Comparison of ENCODE assay signal across 9 cellular contexts in genomic region chr6:32473378-32474348, GRCh38. TPM values are rescaled to one million over a fixed set of nuclear protein-coding genes. Genes with fewer than 3 reads are reported as not detected.
DNase-seq lines count a peak whose midpoint lies in the region; ATAC-seq and TF ChIP-seq lines count a peak whose summit lies in the region.
"Not testable (repeated sequence)": the region's sequence is repeated elsewhere in the genome, so short reads cannot be mapped to it uniquely, and the experiment has no call there.
"Had no signal": no experiment of that assay in that cellular context is flagged by ENCODE, and none has a peak within 500 bp of the region (broad histone marks: within the 10 kb centered on the region; RNA-seq: fewer than 3 reads in every experiment).

No MANE protein-coding gene starts in this region.

- intact Hi-C loops in A673 (cut with micrococcal nuclease; ENCODE audit: unreplicated experiment); activated CD4-positive, alpha-beta T cell treated with anti-CD3 and anti-CD28 coated beads for 36 hours (cut with DNase I, micrococcal nuclease): not testable (repeated sequence)
- intact Hi-C loops in heart left ventricle (cut with DNase I), result loop anchor here in 1 of 10 donors (5.0 kb wide), 1 partner anchor 49 kb away; no protein-coding TSS in a partner anchor

- not testable (repeated sequence) for H3K27ac ChIP-seq in A673 (ENCODE audit: low read depth, low read length, poor library complexity, severe bottlenecking); neural progenitor cell
- peak overlapping the region in 10 of 12 donors; percentile 20 to 91 (median 67) for H3K27ac ChIP-seq in heart left ventricle

- not testable (repeated sequence) for H3K9me3 ChIP-seq in A673 (ENCODE audit: low read depth, low read length, poor library complexity, severe bottlenecking); heart left ventricle; neural progenitor cell (ENCODE audit: low read depth)

- H3K4me1 Mint-ChIP-seq in activated CD4-positive, alpha-beta T cell treated with anti-CD3 and anti-CD28 coated beads for 36 hours; neural progenitor cell: not testable (repeated sequence)

- TF ChIP-seq POLR2A in heart left ventricle (IDR thresholded peaks at IDR 0.05), result not testable (repeated sequence)

- not testable (repeated sequence) for H3K4me1 ChIP-seq in A673 (ENCODE audit: insufficient read depth, low read length, poor library complexity, severe bottlenecking); heart left ventricle; neural progenitor cell

- not testable (repeated sequence) for H3K9me3 Mint-ChIP-seq in activated CD4-positive, alpha-beta T cell treated with anti-CD3 and anti-CD28 coated beads for 36 hours (ENCODE audit: low read depth); neural progenitor cell

- not testable (repeated sequence) for H4K20me1 ChIP-seq in neural progenitor cell (ENCODE audit: low read depth)

- ATAC-seq in GM18511 (IDR thresholded peaks at IDR 0.05; ENCODE audit: unreplicated experiment), result peak; percentile 97
- peak; percentile 96 for ATAC-seq in GM21381 (IDR thresholded peaks at IDR 0.05; ENCODE audit: unreplicated experiment)
- ATAC-seq in HG02943 (IDR thresholded peaks at IDR 0.05; ENCODE audit: low read depth, unreplicated experiment), result peak; percentile 76
- peak; percentile 87 for ATAC-seq in activated CD4-positive, alpha-beta T cell treated with anti-CD3 and anti-CD28 coated beads for 36 hours
- peak; percentile 80 to 96 (median 93) for ATAC-seq in heart left ventricle

- H3K27ac Mint-ChIP-seq in activated CD4-positive, alpha-beta T cell treated with anti-CD3 and anti-CD28 coated beads for 36 hours; neural progenitor cell: not testable (repeated sequence)

- in situ Hi-C loops in KBM-7 (cut with MboI; ENCODE audit: low pct_unique_long_range_greater_than_20kb, low sequenced_read_pairs), result not testable (repeated sequence)

- H2AFZ ChIP-seq in neural progenitor cell (replicated peaks), result peak overlapping the region; percentile 94

- H3K4me2 ChIP-seq in neural progenitor cell, result not testable (repeated sequence)

- not testable (repeated sequence) for H3K9ac ChIP-seq in neural progenitor cell

- DNase-seq in A673 (ENCODE audit: low spot score) (peak; percentile 9), KBM-7 (peak; percentile 65), heart left ventricle (peak in 3 of 5 donors; percentile 41 to 60 (median 54)), neural progenitor cell (ENCODE audit: low spot score) (peak; percentile 56)
- not testable (repeated sequence) for DNase-seq in activated CD4-positive, alpha-beta T cell treated with anti-CD3 and anti-CD28 coated beads for 36 hours

- not testable (repeated sequence) for H3K79me2 ChIP-seq in neural progenitor cell (ENCODE audit: low read depth)

- H3K36me3 ChIP-seq in A673 (ENCODE audit: insufficient read depth, low read length, poor library complexity, severe bottlenecking); heart left ventricle; neural progenitor cell: not testable (repeated sequence)

- 45 to 55% (median 48%) methylated on average over 9 to 10 of the region's 10 CpGs for WGBS in heart left ventricle, 4 donors

- not testable (repeated sequence) for H3F3A ChIP-seq in neural progenitor cell (ENCODE audit: low read depth)

- peaks cover 24% of the 10 kb centered on the region for H3K27me3 Mint-ChIP-seq in activated CD4-positive, alpha-beta T cell treated with anti-CD3 and anti-CD28 coated beads for 36 hours
- not testable (repeated sequence) for H3K27me3 Mint-ChIP-seq in neural progenitor cell (ENCODE audit: insufficient read depth, low read depth)

- POLR2A ChIA-PET in A673 (lab: Charles Lee; ENCODE audit: low non-redundant PET); activated CD4-positive, alpha-beta T cell treated with anti-CD3 and anti-CD28 coated beads for 36 hours (lab: Charles Lee): not testable (repeated sequence)

- H3K36me3 Mint-ChIP-seq in activated CD4-positive, alpha-beta T cell treated with anti-CD3 and anti-CD28 coated beads for 36 hours (ENCODE audit: low read depth); neural progenitor cell: not testable (repeated sequence)

- not testable (repeated sequence) for H3K4me3 Mint-ChIP-seq in activated CD4-positive, alpha-beta T cell treated with anti-CD3 and anti-CD28 coated beads for 36 hours; neural progenitor cell

- not testable (repeated sequence) for H3K4me3 ChIP-seq in A673 (ENCODE audit: low read depth, low read length, poor library complexity, severe bottlenecking); heart left ventricle; neural progenitor cell

- not testable (repeated sequence) for TF ChIP-seq CTCF in A673 (conservative IDR thresholded peaks at IDR 0.05; ENCODE audit: low read depth, low read length); heart left ventricle (IDR thresholded peaks at IDR 0.05); neural progenitor cell (IDR thresholded peaks at IDR 0.05)

- BruUV-seq in A673 (replicated peaks; lab: Mats Ljungman, UMichigan), result not testable (repeated sequence)

- CTCF ChIA-PET in A673 (lab: Charles Lee); activated CD4-positive, alpha-beta T cell treated with anti-CD3 and anti-CD28 coated beads for 36 hours (lab: Charles Lee): not testable (repeated sequence)

- peaks cover 20% of the 10 kb centered on the region for H3K27me3 ChIP-seq in A673 (replicated peaks; ENCODE audit: insufficient read depth, low read depth, low read length, poor library complexity)
- not testable (repeated sequence) for H3K27me3 ChIP-seq in heart left ventricle, neural progenitor cell

RNA-seq across cellular contexts. Expression of gene HLA-DRA, which starts 34.0 kb away (rescaled TPM):
- total RNA-seq in A673 (2021), result not detected in 2 replicates
- total RNA-seq in activated CD4-positive, alpha-beta T cell treated with anti-CD3 and anti-CD28 coated beads for 36 hours, result 1 to 10 TPM; 4.3 to 6.0 TPM
- total RNA-seq in heart left ventricle, result 1,000 to 10,000 TPM in 1 of 9 donors, 100 to 1,000 TPM in 2, 10 to 100 TPM in 6; 20.0 to 1,108 (median 87.0) TPM
- polyA plus RNA-seq in heart left ventricle, result 10 to 100 TPM; 57.1 to 65.7 TPM
- total RNA-seq in neural progenitor cell (ENCODE audit: low replicate concordance), result 1.8 and 2.3 TPM in 2 replicates
- total RNA-seq: A172 had no signal

RNA-seq across cellular contexts. Expression of gene HLA-DRB5, which starts 56.4 kb away (rescaled TPM):
- total RNA-seq in A673 (2021) (not detected in 2 replicates), heart left ventricle (10 to 100 TPM in 8 of 9 donors, 1 to 10 TPM in 1; 1.3 to 93.6 (median 50.7) TPM), neural progenitor cell (ENCODE audit: low replicate concordance) (2.2 and 3.4 TPM in 2 replicates)
- 1 to 10 TPM; 4.1 to 4.7 TPM for total RNA-seq in activated CD4-positive, alpha-beta T cell treated with anti-CD3 and anti-CD28 coated beads for 36 hours
- polyA plus RNA-seq in heart left ventricle, result 1 to 10 TPM in 1 of 2 donors, under 1 TPM in 1; 0.38 to 2.7 TPM
- total RNA-seq: A172 had no signal
